1 cellular context compared by ENCODE assay signal in the genomic region with DNA sequence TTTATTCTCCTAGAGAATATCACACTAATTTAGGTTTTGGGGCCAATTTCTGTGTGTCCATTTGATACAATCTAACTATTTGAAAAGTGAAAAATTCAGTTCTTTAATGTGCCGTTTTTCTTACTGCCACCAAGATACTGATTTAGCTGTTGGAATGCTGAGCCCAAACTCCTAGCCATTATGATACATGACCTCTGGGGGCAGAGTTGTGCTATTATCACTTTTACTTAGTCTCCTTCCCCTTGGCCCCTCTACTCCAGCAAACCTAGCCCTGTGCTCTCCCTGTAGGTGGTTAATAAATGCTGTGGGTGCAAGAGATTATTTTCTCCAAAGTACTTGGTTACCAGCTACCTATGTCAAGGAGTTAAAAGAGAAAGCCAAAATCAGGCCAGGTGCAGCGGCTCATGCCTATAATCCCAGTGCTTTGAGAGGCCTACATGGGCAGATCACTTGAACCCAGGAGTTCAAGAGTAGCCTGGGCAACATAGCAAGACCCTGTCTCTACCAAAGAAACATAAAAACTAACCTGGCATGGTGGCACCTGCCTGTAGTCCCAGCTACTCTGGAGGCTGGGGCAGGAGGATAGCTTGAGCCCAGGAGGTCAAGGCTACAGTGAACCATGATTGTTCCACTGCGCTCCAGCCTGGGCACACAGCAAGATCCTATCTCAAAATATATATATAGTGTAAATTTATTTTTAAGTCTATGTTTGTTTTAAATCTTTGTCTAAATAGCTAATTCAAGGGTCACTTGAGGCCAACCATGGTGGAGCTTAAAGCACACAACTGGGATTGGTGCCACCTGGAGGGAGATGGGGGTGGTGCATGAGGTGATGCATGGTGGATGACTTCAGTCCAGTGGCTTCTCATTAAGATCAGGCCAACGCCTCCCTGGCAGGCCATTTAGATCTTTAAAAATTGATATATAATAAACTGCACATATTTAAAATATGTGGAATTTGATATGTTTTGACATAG.
TF ChIP-seq lines count a peak whose summit lies in the region.

No MANE protein-coding gene starts in this region.

TF ChIP-seq in H1, 55 proteins besides CTCF, POLR2A, EP300 and RAD21:
- TF ChIP-seq BACH1 (IDR thresholded peaks at IDR 0.05; ENCODE audit: low read length) (no peak), USF2 (IDR thresholded peaks at IDR 0.05; ENCODE audit: low read length) (no peak), TEAD4 (IDR thresholded peaks at IDR 0.05; ENCODE audit: low read depth, low read length) (0 out of 2 replicates have a peak, but pooled peaks have one; percentile 49), ATF3 (IDR thresholded peaks at IDR 0.05; ENCODE audit: insufficient read depth, low read depth, low read length) (no peak), TAF7 (optimal IDR thresholded peaks at IDR 0.05; ENCODE audit: borderline replicate concordance, low read depth, low read length) (no peak), CBX8 (IDR thresholded peaks at IDR 0.05; ENCODE audit: borderline replicate concordance, low read depth, low read length) (no peak)
